In the genomic region with DNA sequence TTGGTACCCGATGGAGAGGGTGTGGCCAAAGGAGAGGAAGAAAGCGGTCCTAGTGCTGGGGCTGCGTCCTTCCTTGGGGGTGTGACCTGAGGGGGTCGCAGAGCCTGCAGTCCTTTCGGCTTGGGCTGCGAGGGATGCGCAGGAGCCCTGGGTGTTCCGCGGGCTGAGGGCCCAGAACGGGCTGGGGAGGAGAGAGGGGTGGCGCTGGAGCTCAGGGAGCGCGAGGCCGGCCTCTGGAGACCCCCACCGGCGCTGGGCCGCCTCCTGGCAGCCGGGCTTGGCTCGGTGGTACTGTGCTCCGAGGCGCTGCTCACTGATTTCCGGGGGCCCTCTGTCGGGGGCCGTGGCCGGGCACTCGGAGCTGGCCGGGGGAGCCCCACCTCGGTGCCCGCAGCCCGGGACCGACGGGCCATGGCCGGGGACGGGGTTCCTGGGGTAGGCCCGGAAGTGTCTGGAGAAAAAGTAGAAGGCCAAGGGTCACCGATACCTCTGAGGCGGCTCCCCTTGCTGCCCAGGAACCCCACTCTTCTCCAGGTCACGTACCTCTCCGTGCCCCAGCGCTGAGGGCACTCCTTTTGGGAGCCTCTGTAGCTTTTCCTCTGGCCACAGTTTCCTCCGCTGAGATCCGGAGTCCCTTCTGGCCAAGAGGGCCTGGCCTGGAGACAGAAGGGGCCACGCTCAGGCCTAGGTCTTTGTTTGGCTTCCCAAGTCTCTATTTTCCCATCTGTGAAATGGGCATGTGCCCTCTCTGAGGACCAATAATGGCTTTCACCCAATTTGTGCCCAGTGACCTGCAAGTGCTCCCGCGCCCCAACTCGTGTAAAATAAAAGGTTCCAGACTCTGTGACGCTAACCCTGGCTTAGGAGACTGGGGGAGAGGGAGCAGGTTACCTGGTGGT, we compare ENCODE assay signal across 12 cellular contexts. TPM values are rescaled to one million over a fixed set of nuclear protein-coding genes. Genes with fewer than 3 reads are reported as not detected.
DNase-seq lines count a peak whose midpoint lies in the region; ATAC-seq and TF ChIP-seq lines count a peak whose summit lies in the region.
"Had no signal": no experiment of that assay in that cellular context is flagged by ENCODE, and none has a peak within 500 bp of the region (broad histone marks: within the 10 kb centered on the region; RNA-seq: fewer than 3 reads in every experiment).

No MANE protein-coding gene starts in this region.

- no peaks in the 10 kb centered on the region for H3K27me3 Mint-ChIP-seq in Caco-2 (ENCODE audit: insufficient read depth, unreplicated experiment)
- H3K27me3 Mint-ChIP-seq in activated CD4-positive, alpha-beta memory T cell treated with anti-CD3 and anti-CD28 coated beads, Interleukin-2, amount 10 ng/mL, durations not matched to agents 7 days and 5 days, result peaks cover 35% of the 10 kb centered on the region

- H2AK5ac ChIP-seq in neuronal stem cell (ENCODE audit: low read depth, low read length), result peak overlapping the region; percentile 99

- peak overlapping the region; percentile 47 for H2BK120ac ChIP-seq in neuronal stem cell (ENCODE audit: low read depth, low read length)

- H3K36me3 ChIP-seq in Caco-2 (ENCODE audit: control insufficient read depth, insufficient read depth, low read length), result no peaks in the 10 kb centered on the region
- H3K36me3 ChIP-seq in NT2/D1 (ENCODE audit: insufficient read depth, insufficient read length, low read length), result no peaks in the 10 kb centered on the region
- no peaks in the 10 kb centered on the region for H3K36me3 ChIP-seq in esophagus muscularis mucosa
- H3K36me3 ChIP-seq in neuronal stem cell (replicated peaks in 1 of 2; ENCODE audit: control insufficient read depth in 2 of 2, insufficient read depth in 2 of 2, low read length in 2 of 2), result peaks cover under 1 to 20% of the 10 kb centered on the region in 2 donors
- H3K36me3 ChIP-seq: neutrophil had no signal

- DNase-seq in Caco-2 (no peak), NT2/D1 (ENCODE audit: low read depth, low spot score) (no peak), esophagus muscularis mucosa (ENCODE audit: extremely low spot score) (no peak), neuronal stem cell (ENCODE audit: low spot score) (no peak), D341Med (ENCODE audit: low spot score) (no peak), NOMO-1 (lab: John Stamatoyannopoulos, UW; ENCODE audit: unreplicated experiment in 2 of 2) (no peak)
- no peak for DNase-seq in activated CD4-positive, alpha-beta memory T cell treated with anti-CD3 and anti-CD28 coated beads, Interleukin-2, amount 10 ng/mL, durations not matched to agents 7 days and 5 days
- DNase-seq: DMS79 had no signal

- no TSS peak for BruUV-seq in Caco-2 (replicated peaks; lab: Mats Ljungman, UMichigan)

- peaks cover 9% of the 10 kb centered on the region for H3K4me1 Mint-ChIP-seq in Caco-2 (ENCODE audit: low read depth, unreplicated experiment)
- H3K4me1 Mint-ChIP-seq in activated CD4-positive, alpha-beta memory T cell treated with anti-CD3 and anti-CD28 coated beads, Interleukin-2, amount 10 ng/mL, durations not matched to agents 7 days and 5 days, result peaks cover 36% of the 10 kb centered on the region

- peak overlapping the region; percentile 95 for H2BK15ac ChIP-seq in neuronal stem cell (ENCODE audit: low read length)

- H3K27ac Mint-ChIP-seq in Caco-2 (ENCODE audit: unreplicated experiment), result no peak overlapping the region
- H3K27ac Mint-ChIP-seq in activated CD4-positive, alpha-beta memory T cell treated with anti-CD3 and anti-CD28 coated beads, Interleukin-2, amount 10 ng/mL, durations not matched to agents 7 days and 5 days, result no peak overlapping the region

- peak overlapping the region; percentile 91 for H3K23ac ChIP-seq in neuronal stem cell (ENCODE audit: low read depth, low read length, poor library complexity)

- no peaks in the 10 kb centered on the region for H3K9me3 ChIP-seq in Caco-2
- no peaks in the 10 kb centered on the region for H3K9me3 ChIP-seq in NT2/D1 (ENCODE audit: insufficient read depth, low read length)
- no peaks in the 10 kb centered on the region for H3K9me3 ChIP-seq in esophagus muscularis mucosa
- H3K9me3 ChIP-seq in neuronal stem cell (replicated peaks in 1 of 2; ENCODE audit: control insufficient read depth in 2 of 2, insufficient read depth in 1 of 2, low read depth in 1 of 2, low read length in 2 of 2), result no peaks in the 10 kb centered on the region
- H3K9me3 ChIP-seq: neutrophil had no signal

- CTCF ChIA-PET in Caco-2 (lab: Charles Lee), result interaction anchor here (0.8 kb wide), 1 partner anchor 10 kb away, joined by 3 read pairs; no protein-coding TSS in a partner anchor
- CTCF ChIA-PET in activated CD4-positive, alpha-beta memory T cell treated with anti-CD3 and anti-CD28 coated beads, Interleukin-2, amount 10 ng/mL, durations not matched to agents 7 days and 5 days (lab: Charles Lee), result interaction anchor here (0.5 kb wide), 1 partner anchor 159 kb away, joined by 3 read pairs; no protein-coding TSS in a partner anchor

- TF ChIP-seq CTCF in Caco-2 (IDR thresholded peaks at IDR 0.05; ENCODE audit: insufficient read depth in 1 of 2, low read depth in 1 of 2, low read length in 1 of 2, severe bottlenecking in 1 of 2, unreplicated experiment in 1 of 2) (no peak), esophagus muscularis mucosa (IDR thresholded peaks at IDR 0.05) (no peak)

- H3K4me3 ChIP-seq in Caco-2 (ENCODE audit: low read depth, low read length) (no peak overlapping the region), NT2/D1 (ENCODE audit: insufficient read length, low read depth) (peak overlapping the region; percentile 43), esophagus muscularis mucosa (peak overlapping the region in 3 of 4 donors; percentile 11 to 40 (median 29)), neuronal stem cell (ENCODE audit: low read length in 2 of 2) (peak overlapping the region in 1 of 2 donors; percentile 81)

- no peak overlapping the region for H2BK12ac ChIP-seq in neuronal stem cell (ENCODE audit: low read length)

- no peaks in the 10 kb centered on the region for H3K27me3 ChIP-seq in Caco-2 (replicated peaks; ENCODE audit: control insufficient read depth, insufficient read depth, low read length)
- H3K27me3 ChIP-seq in NT2/D1 (ENCODE audit: insufficient read depth, insufficient read length), result peaks cover 38% of the 10 kb centered on the region
- H3K27me3 ChIP-seq in esophagus muscularis mucosa, result peaks cover 3 to 69% (median 33%) of the 10 kb centered on the region in 4 donors
- no peaks in the 10 kb centered on the region for H3K27me3 ChIP-seq in neuronal stem cell (ENCODE audit: control insufficient read depth in 3 of 3, insufficient read depth in 3 of 3, low read depth in 1 of 3, low read length in 3 of 3)

- no peak overlapping the region for H3K14ac ChIP-seq in neuronal stem cell (ENCODE audit: low read length)

- H4K8ac ChIP-seq in neuronal stem cell (ENCODE audit: low read depth, low read length), result no peak overlapping the region

- H3K27ac ChIP-seq in esophagus muscularis mucosa (replicated peaks in 1 of 4) (no peak overlapping the region), neuronal stem cell (replicated peaks; ENCODE audit: low read length) (peak overlapping the region; percentile 78)
- H3K27ac ChIP-seq: neutrophil had no signal

- ATAC-seq in HG02798 (IDR thresholded peaks at IDR 0.05; ENCODE audit: poor library complexity, unreplicated experiment), result no peak

- H3K18ac ChIP-seq in neuronal stem cell (ENCODE audit: low read length), result peak overlapping the region; percentile 90

- WGBS in esophagus muscularis mucosa, result 58% methylated on average over 47 of the region's 47 CpGs
- no CpG with 5 or more reads among the region's 47 CpGs for WGBS in neuronal stem cell (ENCODE audit: extremely low coverage in 2 of 2, insufficient read length in 2 of 2, insufficient replicate concordance in 1 of 2), 2 donors

- no peak overlapping the region for H4K91ac ChIP-seq in neuronal stem cell (ENCODE audit: low read depth, low read length, poor library complexity)

- peaks cover 3% of the 10 kb centered on the region for H3K79me1 ChIP-seq in neuronal stem cell (ENCODE audit: low read depth, low read length)

- peak overlapping the region; percentile 84 for H2BK5ac ChIP-seq in neuronal stem cell (ENCODE audit: low read length)

- no peak for TF ChIP-seq EP300 in esophagus muscularis mucosa (IDR thresholded peaks at IDR 0.05)

- intact Hi-C loops in Caco-2 (cut with micrococcal nuclease; ENCODE audit: unreplicated experiment), result no loop called here
- intact Hi-C loops in esophagus muscularis mucosa (cut with DNase I), result no loop called here

- H2AFZ ChIP-seq in neuronal stem cell (ENCODE audit: low read length), result no peak overlapping the region

- peaks cover 11% of the 10 kb centered on the region for H3K4me1 ChIP-seq in Caco-2
- peaks cover 19% of the 10 kb centered on the region for H3K4me1 ChIP-seq in NT2/D1 (ENCODE audit: insufficient read depth, insufficient read length)
- H3K4me1 ChIP-seq in esophagus muscularis mucosa, result peaks cover 34 to 71% (median 60%) of the 10 kb centered on the region in 4 donors
- H3K4me1 ChIP-seq in neuronal stem cell (ENCODE audit: control insufficient read depth in 2 of 2, insufficient read depth in 1 of 2, low read depth in 1 of 2, low read length in 2 of 2), result peaks cover 28 to 34% of the 10 kb centered on the region in 2 donors

- no peaks in the 10 kb centered on the region for H3K9me3 Mint-ChIP-seq in Caco-2 (ENCODE audit: unreplicated experiment)
- no peaks in the 10 kb centered on the region for H3K9me3 Mint-ChIP-seq in activated CD4-positive, alpha-beta memory T cell treated with anti-CD3 and anti-CD28 coated beads, Interleukin-2, amount 10 ng/mL, durations not matched to agents 7 days and 5 days

- H3K36me3 Mint-ChIP-seq in Caco-2 (ENCODE audit: insufficient read depth, unreplicated experiment), result peaks cover 13% of the 10 kb centered on the region
- H3K36me3 Mint-ChIP-seq in activated CD4-positive, alpha-beta memory T cell treated with anti-CD3 and anti-CD28 coated beads, Interleukin-2, amount 10 ng/mL, durations not matched to agents 7 days and 5 days (ENCODE audit: low read depth), result no peaks in the 10 kb centered on the region

- no peak for TF ChIP-seq POLR2A in esophagus muscularis mucosa (IDR thresholded peaks at IDR 0.05; ENCODE audit: low read depth)

- H3K4me2 ChIP-seq in neuronal stem cell (ENCODE audit: insufficient read depth, low read length, poor library complexity, severe bottlenecking), result peak overlapping the region; percentile 81

- H3K4ac ChIP-seq in neuronal stem cell (ENCODE audit: low read length), result no peak overlapping the region

- POLR2A ChIA-PET in Caco-2 (lab: Charles Lee), result no interaction called here
- POLR2A ChIA-PET in activated CD4-positive, alpha-beta memory T cell treated with anti-CD3 and anti-CD28 coated beads, Interleukin-2, amount 10 ng/mL, durations not matched to agents 7 days and 5 days (lab: Charles Lee), result interaction anchor here (0.7 kb wide), 1 partner anchor 12 kb away, joined by 3 read pairs; no protein-coding TSS in a partner anchor

- H3K4me3 Mint-ChIP-seq in Caco-2 (ENCODE audit: unreplicated experiment), result peak overlapping the region; percentile 87
- H3K4me3 Mint-ChIP-seq in activated CD4-positive, alpha-beta memory T cell treated with anti-CD3 and anti-CD28 coated beads, Interleukin-2, amount 10 ng/mL, durations not matched to agents 7 days and 5 days, result no peak overlapping the region

- H3K9ac ChIP-seq in NT2/D1 (ENCODE audit: insufficient read length, low read depth), result peak overlapping the region; percentile 70
- H3K9ac ChIP-seq in neuronal stem cell (ENCODE audit: low read depth, low read length, poor library complexity), result no peak overlapping the region

RNA-seq across cellular contexts. Expression of gene PRR36, which starts 1.6 kb away (rescaled TPM):
- total RNA-seq in Caco-2 (2022) (3.7 and 4.4 TPM in 2 replicates), esophagus muscularis mucosa (under 1 TPM in 1 of 4 donors, not detected in 3; 0.52 TPM)
- 21.9 TPM for polyA plus RNA-seq in neuronal stem cell (2013, experiment 1 of 2)
- polyA plus RNA-seq in neuronal stem cell (2013, experiment 2 of 2), result 22.3 TPM
- total RNA-seq in activated CD4-positive, alpha-beta memory T cell treated with anti-CD3 and anti-CD28 coated beads, Interleukin-2, amount 10 ng/mL, durations not matched to agents 7 days and 5 days, result under 1 TPM; 0.05 to 0.13 TPM
- total RNA-seq: RPMI7951, subcutaneous adipose tissue had no signal

RNA-seq across cellular contexts. Expression of gene LRRC8E, which starts 15.8 kb away (rescaled TPM):
- total RNA-seq in Caco-2 (2022) (6.5 and 6.7 TPM in 2 replicates), esophagus muscularis mucosa (1 to 10 TPM in 1 of 4 donors, under 1 TPM in 2, not detected in 1; 0.33 to 1.0 (median 0.46) TPM)
- 0.17 TPM for polyA plus RNA-seq in neuronal stem cell (2013, experiment 1 of 2)
- 0.24 TPM for polyA plus RNA-seq in neuronal stem cell (2013, experiment 2 of 2)
- total RNA-seq in activated CD4-positive, alpha-beta memory T cell treated with anti-CD3 and anti-CD28 coated beads, Interleukin-2, amount 10 ng/mL, durations not matched to agents 7 days and 5 days, result not detected

RNA-seq across cellular contexts. Expression of gene MAP2K7, which starts 31.1 kb away (rescaled TPM):
- 37.4 and 42.6 TPM in 2 replicates for total RNA-seq in Caco-2 (2022)
- total RNA-seq in esophagus muscularis mucosa, result 10 to 100 TPM; 17.2 to 31.9 (median 24.5) TPM
- 32.5 TPM for polyA plus RNA-seq in neuronal stem cell (2013, experiment 1 of 2)
- 32.3 TPM for polyA plus RNA-seq in neuronal stem cell (2013, experiment 2 of 2)
- 10 to 100 TPM; 42.6 to 42.9 TPM for total RNA-seq in activated CD4-positive, alpha-beta memory T cell treated with anti-CD3 and anti-CD28 coated beads, Interleukin-2, amount 10 ng/mL, durations not matched to agents 7 days and 5 days

RNA-seq across cellular contexts. Expression of gene TGFBR3L, which starts 42.1 kb away (rescaled TPM):
- total RNA-seq in Caco-2 (2022), result 9.8 and 10.8 TPM in 2 replicates
- total RNA-seq in esophagus muscularis mucosa, result 1 to 10 TPM; 2.2 to 8.3 (median 6.1) TPM
- 1.3 TPM for polyA plus RNA-seq in neuronal stem cell (2013, experiment 1 of 2)
- polyA plus RNA-seq in neuronal stem cell (2013, experiment 2 of 2), result 1.9 TPM
- 1 to 10 TPM; 4.2 to 4.6 TPM for total RNA-seq in activated CD4-positive, alpha-beta memory T cell treated with anti-CD3 and anti-CD28 coated beads, Interleukin-2, amount 10 ng/mL, durations not matched to agents 7 days and 5 days
- total RNA-seq: subcutaneous adipose tissue had no signal

RNA-seq across cellular contexts. Expression of gene EVI5L, which starts 42.5 kb away (rescaled TPM):
- total RNA-seq in Caco-2 (2022) (6.5 and 9.8 TPM in 2 replicates), esophagus muscularis mucosa (10 to 100 TPM; 19.9 to 42.0 (median 29.2) TPM)
- polyA plus RNA-seq in neuronal stem cell (2013, experiment 1 of 2), result 7.4 TPM
- 7.5 TPM for polyA plus RNA-seq in neuronal stem cell (2013, experiment 2 of 2)
- total RNA-seq in activated CD4-positive, alpha-beta memory T cell treated with anti-CD3 and anti-CD28 coated beads, Interleukin-2, amount 10 ng/mL, durations not matched to agents 7 days and 5 days, result 1 to 10 TPM; 7.0 to 7.7 TPM
